In the genomic region with DNA sequence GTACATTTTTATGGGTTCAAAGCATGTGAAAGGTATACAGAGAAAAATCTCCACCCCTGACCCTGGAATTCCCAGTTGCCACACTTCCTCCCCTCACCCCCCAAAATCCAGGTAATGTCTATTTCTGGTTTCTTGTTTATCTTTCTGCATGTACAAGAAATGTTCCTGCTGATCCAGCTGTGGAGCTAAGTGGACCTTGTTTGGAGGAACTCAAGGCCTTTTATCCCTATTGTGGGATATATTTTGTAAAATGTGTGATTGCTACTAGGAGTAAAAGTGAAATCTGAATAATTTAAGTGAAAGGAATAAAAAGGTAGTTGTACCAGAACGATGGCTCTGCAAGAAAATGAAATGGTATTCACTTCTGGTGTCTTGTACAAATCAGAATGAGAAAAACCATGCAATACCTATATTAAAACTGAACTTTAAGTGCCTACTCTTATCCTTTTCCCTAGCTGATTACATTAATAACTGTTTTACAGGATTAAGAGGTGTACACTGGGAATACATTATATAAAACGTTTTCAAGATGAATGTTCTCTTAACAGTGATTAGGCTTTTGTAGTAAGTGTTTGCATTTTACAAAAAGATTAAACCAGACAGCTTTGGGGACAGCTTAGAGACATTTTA, we compare ENCODE assay signal across 8 cellular contexts. TPM values are rescaled to one million over a fixed set of nuclear protein-coding genes. Genes with fewer than 3 reads are reported as not detected.
DNase-seq lines count a peak whose midpoint lies in the region; ATAC-seq, FAIRE-seq and TF ChIP-seq lines count a peak whose summit lies in the region.

No MANE protein-coding gene starts in this region.

- no peak for TF ChIP-seq CTCF in left lung (IDR thresholded peaks at IDR 0.05)

- intact Hi-C loops in left lung (cut with DNase I), result no loop called here

- peak overlapping the region; percentile 93 for H3K27ac Mint-ChIP-seq in activated naive CD8-positive, alpha-beta T cell

- no peak for DNase-seq in activated T-cell treated with anti-CD3 and anti-CD28 coated beads, Interleukin-2, amount 50 U/mL, for 4 hours
- DNase-seq in activated T-cell treated with anti-CD3 and anti-CD28 coated beads, Interleukin-2, amount 50 U/mL, for 48 hours, result no peak
- DNase-seq in left lung (no peak), HTR-8/SVneo (ENCODE audit: insufficient read length, low spot score) (no peak), GOT3 (lab: John Stamatoyannopoulos, UW) (no peak), putamen (ENCODE audit: low spot score) (no peak)

- peak overlapping the region; percentile 98 for H3K4me3 Mint-ChIP-seq in activated T-cell treated with anti-CD3 and anti-CD28 coated beads, Interleukin-2, amount 50 U/mL, for 4 hours
- peak overlapping the region; percentile 95 for H3K4me3 Mint-ChIP-seq in activated naive CD8-positive, alpha-beta T cell

- H3K27ac ChIP-seq in left lung (peak overlapping the region; percentile 96 to 98), thymus (ENCODE audit: low read depth) (no peak overlapping the region)

- H3K36me3 ChIP-seq in left lung (no peaks in the 10 kb centered on the region), thymus (ENCODE audit: control insufficient read depth, insufficient read depth) (no peaks in the 10 kb centered on the region)

- no peaks in the 10 kb centered on the region for H3K27me3 Mint-ChIP-seq in activated T-cell treated with anti-CD3 and anti-CD28 coated beads, Interleukin-2, amount 50 U/mL, for 4 hours (ENCODE audit: low read depth)
- H3K27me3 Mint-ChIP-seq in activated naive CD8-positive, alpha-beta T cell, result no peaks in the 10 kb centered on the region

- peaks cover 6% of the 10 kb centered on the region for H3K36me3 Mint-ChIP-seq in activated T-cell treated with anti-CD3 and anti-CD28 coated beads, Interleukin-2, amount 50 U/mL, for 4 hours (ENCODE audit: insufficient read depth)
- no peaks in the 10 kb centered on the region for H3K36me3 Mint-ChIP-seq in activated naive CD8-positive, alpha-beta T cell

- no peak for ATAC-seq in activated T-cell treated with anti-CD3 and anti-CD28 coated beads, Interleukin-2, amount 50 U/mL, for 4 hours
- ATAC-seq in left lung, result no peak

- H3K4me1 Mint-ChIP-seq in activated T-cell treated with anti-CD3 and anti-CD28 coated beads, Interleukin-2, amount 50 U/mL, for 4 hours (ENCODE audit: low read depth), result peaks cover 46% of the 10 kb centered on the region
- H3K4me1 Mint-ChIP-seq in activated naive CD8-positive, alpha-beta T cell (ENCODE audit: low read depth), result peaks cover 47% of the 10 kb centered on the region

- H3K9me3 ChIP-seq in left lung, result no peaks in the 10 kb centered on the region
- H3K9me3 ChIP-seq in thymus (ENCODE audit: control insufficient read depth), result no peaks in the 10 kb centered on the region

- peak overlapping the region; percentile 85 to 91 for H3K4me3 ChIP-seq in left lung
- H3K4me3 ChIP-seq in thymus (ENCODE audit: low read length), result peak overlapping the region; percentile 64

- H3K4me1 ChIP-seq in left lung, result peaks cover 22 to 55% of the 10 kb centered on the region in 2 donors
- H3K4me1 ChIP-seq in thymus (ENCODE audit: control insufficient read depth, insufficient read depth, low read length), result peaks cover 6% of the 10 kb centered on the region

- 21% methylated on average over 2 of the region's 2 CpGs for WGBS in thymus

- H3K27me3 ChIP-seq in left lung (no peaks in the 10 kb centered on the region), thymus (ENCODE audit: control insufficient read depth, insufficient read depth) (no peaks in the 10 kb centered on the region)

- no peaks in the 10 kb centered on the region for H3K9me3 Mint-ChIP-seq in activated T-cell treated with anti-CD3 and anti-CD28 coated beads, Interleukin-2, amount 50 U/mL, for 4 hours
- H3K9me3 Mint-ChIP-seq in activated naive CD8-positive, alpha-beta T cell (ENCODE audit: low read depth), result no peaks in the 10 kb centered on the region

- no peak for FAIRE-seq in HTR-8/SVneo (lab: Jason Lieb, UNC)

RNA-seq across cellular contexts. Expression of gene SPEN, which starts 3.1 kb away (rescaled TPM):
- 10 to 100 TPM; 80.4 to 85.2 (median 82.1) TPM for total RNA-seq in activated T-cell treated with anti-CD3 and anti-CD28 coated beads, Interleukin-2, amount 50 U/mL, for 4 hours
- total RNA-seq in left lung, result 10 to 100 TPM; 37.2 to 54.1 TPM
- 11.4 TPM for polyA plus RNA-seq in thymus

RNA-seq across cellular contexts. Expression of gene UQCRHL, which starts 43.1 kb away (rescaled TPM):
- total RNA-seq in activated T-cell treated with anti-CD3 and anti-CD28 coated beads, Interleukin-2, amount 50 U/mL, for 4 hours, result 1 to 10 TPM; 1.2 to 2.1 (median 1.7) TPM
- total RNA-seq in left lung, result 1 to 10 TPM; 1.2 TPM
- 4.0 TPM for polyA plus RNA-seq in thymus
